ENCODE assay signal across 1 cellular context in genomic region chr6:118893882-118894424, GRCh38.
TF ChIP-seq lines count a peak whose summit lies in the region.

ASF1A (plus strand) TSS chr6:118894152; CDS start chr6:118894414, 262 bp downstream.

TF ChIP-seq in HepG2, 621 proteins besides CTCF, POLR2A, EP300 and RAD21 (continued from another document and continues in another):
- TF ChIP-seq ZNF841 (CRISPR knock-in tag; IDR thresholded peaks at IDR 0.05; ENCODE audit: borderline replicate concordance) (peak; percentile 59; the same call in 1 of the 2 replicates), SP4 (CRISPR knock-in tag; IDR thresholded peaks at IDR 0.05) (peak; percentile 93), ATF3 (CRISPR knock-in tag; IDR thresholded peaks at IDR 0.05) (0 out of 2 replicates have a peak, but pooled peaks have one; percentile 32), ISX (CRISPR knock-in tag; conservative IDR thresholded peaks at IDR 0.05) (no peak), STAT6 (CRISPR knock-in tag; IDR thresholded peaks at IDR 0.05; ENCODE audit: borderline replicate concordance) (0 out of 2 replicates have a peak, but pooled peaks have one; percentile 14), ZSCAN25 (CRISPR knock-in tag; IDR thresholded peaks at IDR 0.05) (no peak), ELK4 (CRISPR knock-in tag; IDR thresholded peaks at IDR 0.05; ENCODE audit: borderline replicate concordance) (no peak), ZNF354B (CRISPR knock-in tag; IDR thresholded peaks at IDR 0.05) (peak; percentile 45; the same call in 1 of the 2 replicates), IRF9 (CRISPR knock-in tag; IDR thresholded peaks at IDR 0.05; ENCODE audit: borderline replicate concordance) (no peak), SALL2 (CRISPR knock-in tag; IDR thresholded peaks at IDR 0.05) (0 out of 2 replicates have a peak, but pooled peaks have one; percentile 19), ZBTB10 (CRISPR knock-in tag; IDR thresholded peaks at IDR 0.05; ENCODE audit: borderline replicate concordance) (0 out of 2 replicates have a peak, but pooled peaks have one; percentile 39), DPF2 (CRISPR knock-in tag; IDR thresholded peaks at IDR 0.05; ENCODE audit: borderline replicate concordance, low read depth) (no peak), HCFC1 (IDR thresholded peaks at IDR 0.05; ENCODE audit: low read depth, low read length) (no peak), MXI1 (IDR thresholded peaks at IDR 0.05; ENCODE audit: borderline replicate concordance, low read depth, low read length) (peak; percentile 92; the same call in 2 of the 3 replicates), ZMAT5 (CRISPR knock-in tag; IDR thresholded peaks at IDR 0.05; ENCODE audit: borderline replicate concordance, low read depth) (no peak), ZNF503 (CRISPR knock-in tag; IDR thresholded peaks at IDR 0.05) (no peak), NFE2L2 (IDR thresholded peaks at IDR 0.05; ENCODE audit: low read length) (no peak), ZBTB21 (CRISPR knock-in tag; IDR thresholded peaks at IDR 0.05) (0 out of 2 replicates have a peak, but pooled peaks have one; percentile 5), BRD4 (CRISPR knock-in tag; IDR thresholded peaks at IDR 0.05) (no peak; the same call in 1 of the 2 replicates), KMT2A (CRISPR knock-in tag; IDR thresholded peaks at IDR 0.05) (peak; percentile 98), CENPX (CRISPR knock-in tag; IDR thresholded peaks at IDR 0.05) (no peak), BATF2 (CRISPR knock-in tag; IDR thresholded peaks at IDR 0.05) (no peak), NONO (IDR thresholded peaks at IDR 0.05) (no peak), NONO (CRISPR knock-in tag; conservative IDR thresholded peaks at IDR 0.05) (peak; percentile 90; the same call in 1 of the 2 replicates), HNF4G (IDR thresholded peaks at IDR 0.05; ENCODE audit: borderline replicate concordance, low read depth, low read length) (no peak), HNF4G (CRISPR knock-in tag; IDR thresholded peaks at IDR 0.05; ENCODE audit: borderline replicate concordance, low read depth) (no peak), ATF5 (CRISPR knock-in tag; IDR thresholded peaks at IDR 0.05; ENCODE audit: low read depth) (no peak), TFAP4 (IDR thresholded peaks at IDR 0.05; ENCODE audit: borderline replicate concordance, low read depth) (no peak), NFYB (CRISPR knock-in tag; IDR thresholded peaks at IDR 0.05) (peak; percentile 81), TOPORS (CRISPR knock-in tag; IDR thresholded peaks at IDR 0.05) (peak; percentile 82), DDIT3 (CRISPR knock-in tag; IDR thresholded peaks at IDR 0.05) (no peak), ZNF580 (CRISPR knock-in tag; IDR thresholded peaks at IDR 0.05; ENCODE audit: borderline replicate concordance, low read depth) (peak; percentile 69; the same call in 1 of the 2 replicates), ELF3 (CRISPR knock-in tag; IDR thresholded peaks at IDR 0.05) (peak; percentile 64; the same call in 1 of the 2 replicates), MAFK (conservative IDR thresholded peaks at IDR 0.05 in 1 of 2, IDR thresholded peaks at IDR 0.05 in 1 of 2; ENCODE audit: low read length in 2 of 2) (no peak; a peak in 1 of 4 replicates), FOXP1 (IDR thresholded peaks at IDR 0.05) (no peak), FOXP1 (CRISPR knock-in tag; IDR thresholded peaks at IDR 0.05) (no peak), ZNF709 (CRISPR knock-in tag; IDR thresholded peaks at IDR 0.05) (0 out of 2 replicates have a peak, but pooled peaks have one; percentile 44), NAIF1 (CRISPR knock-in tag; IDR thresholded peaks at IDR 0.05; ENCODE audit: borderline replicate concordance) (peak; percentile 66; the same call in 1 of the 2 replicates), ZBTB7A (CRISPR knock-in tag; IDR thresholded peaks at IDR 0.05) (no peak), ZNF790 (CRISPR knock-in tag; IDR thresholded peaks at IDR 0.05; ENCODE audit: borderline replicate concordance) (0 out of 2 replicates have a peak, but pooled peaks have one; percentile 1), KLF15 (CRISPR knock-in tag; IDR thresholded peaks at IDR 0.05; ENCODE audit: borderline replicate concordance) (no peak), ZBTB46 (CRISPR knock-in tag; IDR thresholded peaks at IDR 0.05; ENCODE audit: borderline replicate concordance) (no peak), ASH2L (IDR thresholded peaks at IDR 0.05; ENCODE audit: insufficient read length, low read depth, low read length) (peak; percentile 82), PAX8 (CRISPR knock-in tag; IDR thresholded peaks at IDR 0.05; ENCODE audit: borderline replicate concordance) (no peak), HIC2 (CRISPR knock-in tag; IDR thresholded peaks at IDR 0.05; ENCODE audit: low read depth) (no peak)
